18 cellular contexts compared by ENCODE assay signal in the genomic region with DNA sequence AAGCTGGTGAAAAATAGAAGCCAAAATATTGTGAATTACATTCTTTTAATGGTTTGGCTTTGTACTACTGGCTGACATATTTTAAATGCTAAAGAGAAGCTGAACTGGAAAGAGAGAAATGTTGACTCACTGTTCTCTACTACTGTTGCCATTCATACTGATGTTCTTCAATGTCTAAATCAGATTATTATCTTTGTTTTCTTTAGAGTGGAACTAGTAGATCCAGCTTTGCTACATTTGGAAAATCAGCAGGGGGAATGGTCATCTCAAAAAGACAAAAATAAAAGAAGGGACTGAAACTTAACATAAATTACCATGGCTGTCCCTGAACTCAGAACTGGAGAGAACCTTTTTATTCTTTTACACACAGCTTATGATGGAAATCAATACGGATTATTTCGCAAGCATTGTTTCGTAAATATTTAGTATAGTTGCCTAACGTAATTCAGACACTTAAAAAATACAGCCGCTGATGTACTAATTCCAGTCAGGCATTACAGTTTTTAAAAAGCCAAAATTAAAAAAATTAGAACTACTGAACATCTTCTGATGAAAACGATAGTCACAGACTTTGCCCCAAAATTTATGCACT.
A peak's percentile ranks its signal among the peaks of the same experiment; 100 is the strongest.
DNase-seq lines count a peak whose midpoint lies in the region; ATAC-seq lines count a peak whose summit lies in the region.
"Had no signal": no experiment of that assay in that cellular context is flagged by ENCODE, and none has a peak within 500 bp of the region (broad histone marks: within the 10 kb centered on the region; RNA-seq: fewer than 3 reads in every experiment).

No MANE protein-coding gene starts in this region.

- no peak for ATAC-seq in GM21515 (IDR thresholded peaks at IDR 0.05; ENCODE audit: unreplicated experiment)
- no peak for ATAC-seq in sciatic nerve
- ATAC-seq: Panc1 had no signal

- peak overlapping the region; percentile 73 for H3K27ac ChIP-seq in SK-N-MC
- peak overlapping the region; percentile 32 for H3K27ac ChIP-seq in layer of hippocampus (ENCODE audit: low read depth, low read length)
- H3K27ac ChIP-seq: 22Rv1 had no signal

- H3K27me3 ChIP-seq in layer of hippocampus (ENCODE audit: control insufficient read depth, insufficient read depth, low read length), result no peaks in the 10 kb centered on the region

- no peaks in the 10 kb centered on the region for H3K36me3 ChIP-seq in SK-N-MC (ENCODE audit: insufficient read depth, low read length)
- H3K36me3 ChIP-seq: BE2C had no signal

- intact Hi-C loops in sciatic nerve (cut with DNase I), result no loop called here

- peak; percentile 56 for DNase-seq in NOMO-1 treated with DMSO at 0.1 percent for 48 hours (lab: John Stamatoyannopoulos, UW; ENCODE audit: unreplicated experiment)
- DNase-seq in NOMO-1 treated with dmso at 0.1 percent for 144 hours (lab: John Stamatoyannopoulos, UW; ENCODE audit: unreplicated experiment), result no peak
- DNase-seq in SK-N-MC (ENCODE audit: low read depth, low spot score), result peak; percentile 34
- DNase-seq in SHP77 treated with DMSO at 0.1 percent for 48 hours (lab: John Stamatoyannopoulos, UW), result no peak
- DNase-seq in Kasumi-1 (lab: John Stamatoyannopoulos, UW), result no peak
- DNase-seq in sciatic nerve (ENCODE audit: low spot score), result no peak
- DNase-seq: BE2C; CD4-positive, alpha-beta T cell; DMS53; NCI-H1105; NCI-H1694; NCI-H2171; NCI-H446; NK-92 treated with Interleukin-12 subunit alpha and Interleukin-12 subunit beta, amount 100 ng/mL, for 24 hours had no signal

- no peak overlapping the region for H3K4me3 ChIP-seq in SK-N-MC

- no peaks in the 10 kb centered on the region for H3K9me3 ChIP-seq in SK-N-MC (ENCODE audit: low read depth, low read length)
- H3K9me3 ChIP-seq: BE2C had no signal

- no peak overlapping the region for H3K9ac ChIP-seq in SK-N-MC (ENCODE audit: insufficient read length)

Comparison
In these comparisons a context has a peak if more than half of its experiments do, and no peak if none do; other contexts are left out.
1. DNase-seq: peak in NOMO-1 treated with DMSO at 0.1 percent for 48 hours (single experiment) and SK-N-MC (single experiment); none in NOMO-1 treated with dmso at 0.1 percent for 144 hours (single experiment), SHP77 treated with DMSO at 0.1 percent for 48 hours (single experiment), Kasumi-1 (0 of 2) and sciatic nerve (single experiment).